ENCODE assay signal across 10 cellular contexts in the genomic region with DNA sequence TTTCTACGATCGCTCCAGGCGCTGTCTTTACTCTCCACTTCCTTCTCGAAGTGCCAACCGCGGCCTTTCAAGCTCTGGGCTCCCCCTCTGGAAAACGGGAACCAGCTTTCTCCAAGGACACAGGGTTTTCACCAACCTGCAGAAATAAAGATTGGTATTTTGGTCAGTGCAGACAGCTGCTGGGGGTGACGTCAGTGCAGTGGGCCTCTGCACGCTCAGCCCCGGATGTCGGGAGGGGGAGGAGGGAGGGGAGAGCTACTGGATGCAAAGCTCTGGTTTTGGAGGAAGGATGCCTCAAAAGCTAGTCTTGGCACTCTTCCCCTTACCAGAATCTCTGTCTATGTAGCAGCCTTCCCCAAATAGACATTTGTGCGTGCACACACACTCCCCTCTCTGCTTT. TPM values are rescaled to one million over a fixed set of nuclear protein-coding genes. Genes with fewer than 3 reads are reported as not detected.
A peak's percentile ranks its signal among the peaks of the same experiment; 100 is the strongest.
DNase-seq lines count a peak whose midpoint lies in the region; ATAC-seq and TF ChIP-seq lines count a peak whose summit lies in the region.
"Had no signal": no experiment of that assay in that cellular context is flagged by ENCODE, and none has a peak within 500 bp of the region (broad histone marks: within the 10 kb centered on the region; RNA-seq: fewer than 3 reads in every experiment).

No MANE protein-coding gene starts in this region.

- no peaks in the 10 kb centered on the region for H3K9me3 ChIP-seq in T-helper 17 cell (ENCODE audit: control insufficient read depth, low read length, poor library complexity, severe bottlenecking)

- H3K4me3 Mint-ChIP-seq in T-helper 17 cell = no peak overlapping the region
- H3K4me3 Mint-ChIP-seq: T-helper 1 cell treated with Interleukin-12 subunit alpha and Interleukin-12 subunit beta and Interleukin-4 antibody, amounts not matched to agents 30 μg/mL and 1 μg/mL, for 36 hours had no signal

- H3K4me1 Mint-ChIP-seq in T-helper 17 cell = peaks cover 15% of the 10 kb centered on the region

- H3K27ac Mint-ChIP-seq in T-helper 17 cell = no peak overlapping the region
- H3K27ac Mint-ChIP-seq: T-helper 1 cell treated with Interleukin-12 subunit alpha and Interleukin-12 subunit beta and Interleukin-4 antibody, amounts not matched to agents 30 μg/mL and 1 μg/mL, for 36 hours had no signal

- TF ChIP-seq CTCF in fibroblast of pulmonary artery (IDR thresholded peaks at IDR 0.05; ENCODE audit: low read length, missing control alignments) = no peak

- H3K27me3 Mint-ChIP-seq in T-helper 17 cell = peaks cover 48% of the 10 kb centered on the region

- ATAC-seq in GM19395 (IDR thresholded peaks at IDR 0.05; ENCODE audit: unreplicated experiment) = peak; percentile 86
- ATAC-seq in HG03378 (IDR thresholded peaks at IDR 0.05; ENCODE audit: unreplicated experiment) = peak; percentile 46
- peak; percentile 60 for ATAC-seq in T-helper 17 cell
- ATAC-seq in GM18873 (IDR thresholded peaks at IDR 0.05; ENCODE audit: low FRiP score, unreplicated experiment) = no peak
- ATAC-seq: left colon had no signal

- DNase-seq in DMS53 treated with DMSO at 0.1 percent for 48 hours (lab: John Stamatoyannopoulos, UW; ENCODE audit: unreplicated experiment) (peak; percentile 77), T-helper 17 cell (no peak), fibroblast of pulmonary artery (ENCODE audit: low read depth) (peak; percentile 71), HUDEP-2 (lab: John Stamatoyannopoulos, UW; ENCODE audit: unreplicated experiment in 76 of 76) (no peak)
- peak; percentile 32 for DNase-seq in stimulated activated CD8-positive, alpha-beta memory T cell treated with anti-CD3 and anti-CD28 coated beads, Interleukin-4, amount 100 ng/mL, for 48 hours

- no peaks in the 10 kb centered on the region for H3K36me3 Mint-ChIP-seq in T-helper 17 cell (ENCODE audit: low read depth)

- H3K4me3 ChIP-seq in fibroblast of pulmonary artery (replicated peaks; ENCODE audit: low read depth, low read length) = no peak overlapping the region

RNA-seq across cellular contexts. Expression of gene HRK, which starts 19.9 kb away (rescaled TPM):
- under 1 TPM in 1 of 2 donors, not detected in 1; 0.30 TPM for total RNA-seq in T-helper 17 cell

RNA-seq across cellular contexts. Expression of gene FBXW8, which starts 49.4 kb away (rescaled TPM):
- total RNA-seq in T-helper 17 cell = 1 to 10 TPM; 8.6 to 8.7 TPM

Comparison
In these comparisons a context has a peak if more than half of its experiments do, and no peak if none do; other contexts are left out.
1. DNase-seq: peak in DMS53 treated with DMSO at 0.1 percent for 48 hours (single experiment), fibroblast of pulmonary artery (single experiment) and stimulated activated CD8-positive, alpha-beta memory T cell treated with anti-CD3 and anti-CD28 coated beads, Interleukin-4, amount 100 ng/mL, for 48 hours (single experiment); none in T-helper 17 cell (0 of 3) and HUDEP-2 (0 of 76).